Comparison of ENCODE assay signal across 14 cellular contexts in genomic region chr5:150289551-150290390, GRCh38. TPM values are rescaled to one million over a fixed set of nuclear protein-coding genes. Genes with fewer than 3 reads are reported as not detected.
A peak's percentile ranks its signal among the peaks of the same experiment; 100 is the strongest.
DNase-seq lines count a peak whose midpoint lies in the region; ATAC-seq and TF ChIP-seq lines count a peak whose summit lies in the region.
"Had no signal": no experiment of that assay in that cellular context is flagged by ENCODE, and none has a peak within 500 bp of the region (broad histone marks: within the 10 kb centered on the region; RNA-seq: fewer than 3 reads in every experiment).

Gene CAMK2A, minus strand, starts transcription at chr5:150289773. Its CDS starts 148 bp downstream, at chr5:150289625.

- no peaks in the 10 kb centered on the region for H3K9me3 Mint-ChIP-seq in natural killer cell treated with Interleukin-12 subunit alpha and Interleukin-12 subunit beta and Interleukin-15 and Interleukin-18, amount 100 ng/mL, for 72 hours

- H3K27me3 Mint-ChIP-seq in natural killer cell treated with Interleukin-12 subunit alpha and Interleukin-12 subunit beta and Interleukin-15 and Interleukin-18, amount 100 ng/mL, for 72 hours = peaks cover 0 to 3% of the 10 kb centered on the region in 2 donors

- H3K4me1 ChIP-seq in heart left ventricle = peaks cover 0 to under 1% (median 0%) of the 10 kb centered on the region in 12 donors
- no peaks in the 10 kb centered on the region for H3K4me1 ChIP-seq in lower lobe of right lung
- H3K4me1 ChIP-seq in left lung = peaks cover 0 to under 1% of the 10 kb centered on the region in 2 donors
- H3K4me1 ChIP-seq: adrenal gland had no signal

- peaks cover 0 to 6% (median 0%) of the 10 kb centered on the region in 9 donors for H3K27me3 ChIP-seq in heart left ventricle
- peaks cover 8% of the 10 kb centered on the region for H3K27me3 ChIP-seq in lower lobe of right lung (ENCODE audit: low read depth)
- H3K27me3 ChIP-seq in left lung = peaks cover 0 to 23% of the 10 kb centered on the region in 2 donors
- H3K27me3 ChIP-seq: adrenal gland, upper lobe of right lung had no signal

- no peaks in the 10 kb centered on the region for H3K4me1 Mint-ChIP-seq in natural killer cell treated with Interleukin-12 subunit alpha and Interleukin-12 subunit beta and Interleukin-15 and Interleukin-18, amount 100 ng/mL, for 72 hours (ENCODE audit: low read depth in 2 of 2)

- no peak within 1 kb of the TSS for H3K4me3 ChIP-seq in heart left ventricle
- H3K4me3 ChIP-seq in lower lobe of right lung = no peak within 1 kb of the TSS
- no peak within 1 kb of the TSS for H3K4me3 ChIP-seq in left lung
- H3K4me3 ChIP-seq: adrenal gland, PC-9, smooth muscle cell, upper lobe of right lung had no signal

- H3K36me3 ChIP-seq in heart left ventricle (no peaks in the 10 kb centered on the region), lower lobe of right lung (no peaks in the 10 kb centered on the region), left lung (no peaks in the 10 kb centered on the region)
- H3K36me3 ChIP-seq: adrenal gland, upper lobe of right lung had no signal

- WGBS in heart left ventricle, 4 donors = 42 to 56% (median 53%) methylated on average over 13 to 26 of the region's 26 CpGs

- intact Hi-C loops in heart left ventricle (cut with DNase I) (no loop called here), posterior vena cava (cut with DNase I) (no loop called here), lower lobe of right lung (cut with DNase I) (no loop called here), left lung (cut with DNase I) (no loop called here)

- DNase-seq in NCI-H345 (lab: John Stamatoyannopoulos, UW) (peak; percentile 67), NCI-H345 treated with DMSO at 0.1 percent for 48 hours (lab: John Stamatoyannopoulos, UW; ENCODE audit: unreplicated experiment) (no peak), NCI-H748 (lab: John Stamatoyannopoulos, UW; ENCODE audit: unreplicated experiment) (peak; percentile 98), heart left ventricle (no peak), posterior vena cava (ENCODE audit: low spot score) (peak; percentile 76), lower lobe of right lung (no peak), left lung (no peak)
- DNase-seq in natural killer cell treated with Interleukin-12 subunit alpha and Interleukin-12 subunit beta and Interleukin-15 and Interleukin-18, amount 100 ng/mL, for 72 hours (ENCODE audit: low spot score) = no peak
- DNase-seq: PC-9, T-helper 9 cell, upper lobe of right lung had no signal

- H3K9me3 ChIP-seq in heart left ventricle (no peaks in the 10 kb centered on the region), lower lobe of right lung (no peaks in the 10 kb centered on the region), left lung (no peaks in the 10 kb centered on the region)
- H3K9me3 ChIP-seq: adrenal gland, upper lobe of right lung had no signal

- TF ChIP-seq POLR2A in heart left ventricle (IDR thresholded peaks at IDR 0.05) = no peak

- no peak within 1 kb of the TSS for H3K27ac ChIP-seq in heart left ventricle
- H3K27ac ChIP-seq in lower lobe of right lung = no peak within 1 kb of the TSS
- no peak within 1 kb of the TSS for H3K27ac ChIP-seq in left lung
- H3K27ac ChIP-seq: adrenal gland, PC-9, upper lobe of right lung had no signal

- H3K27ac Mint-ChIP-seq in natural killer cell treated with Interleukin-12 subunit alpha and Interleukin-12 subunit beta and Interleukin-15 and Interleukin-18, amount 100 ng/mL, for 72 hours = no peak within 1 kb of the TSS

- TF ChIP-seq CTCF in heart left ventricle (IDR thresholded peaks at IDR 0.05) (no peak), lower lobe of right lung (IDR thresholded peaks at IDR 0.05) (no peak), left lung (IDR thresholded peaks at IDR 0.05) (no peak)

- ATAC-seq in heart left ventricle = no peak
- no peak for ATAC-seq in natural killer cell treated with Interleukin-12 subunit alpha and Interleukin-12 subunit beta and Interleukin-15 and Interleukin-18, amount 100 ng/mL, for 72 hours
- no peak for ATAC-seq in lower lobe of right lung
- ATAC-seq in left lung = no peak
- ATAC-seq: upper lobe of right lung had no signal

- no peaks in the 10 kb centered on the region for H3K36me3 Mint-ChIP-seq in natural killer cell treated with Interleukin-12 subunit alpha and Interleukin-12 subunit beta and Interleukin-15 and Interleukin-18, amount 100 ng/mL, for 72 hours

- H3K4me3 Mint-ChIP-seq in natural killer cell treated with Interleukin-12 subunit alpha and Interleukin-12 subunit beta and Interleukin-15 and Interleukin-18, amount 100 ng/mL, for 72 hours = no peak within 1 kb of the TSS

RNA-seq across cellular contexts. Expression of gene CAMK2A, which starts in this region (rescaled TPM):
- 10 to 100 TPM in 8 of 9 donors, 1 to 10 TPM in 1; 4.8 to 26.0 (median 15.6) TPM for total RNA-seq in heart left ventricle
- polyA plus RNA-seq in heart left ventricle = 10 to 100 TPM in 1 of 2 donors, 1 to 10 TPM in 1; 3.2 to 15.2 TPM
- total RNA-seq in posterior vena cava = under 1 TPM; 0.23 to 0.29 TPM
- not detected for total RNA-seq in natural killer cell treated with Interleukin-12 subunit alpha and Interleukin-12 subunit beta and Interleukin-15 and Interleukin-18, amount 100 ng/mL, for 72 hours
- 1.3 TPM for total RNA-seq in lower lobe of right lung
- 1 to 10 TPM in 1 of 2 donors, under 1 TPM in 1; 0.64 to 1.2 TPM for total RNA-seq in left lung
- total RNA-seq: endothelial cell of umbilical vein had no signal
- polyA plus RNA-seq: endothelial cell of umbilical vein had no signal

Comparison
In these comparisons a context has a peak if more than half of its experiments do, and no peak if none do; other contexts are left out.
1. DNase-seq: peak in NCI-H345 (single experiment) and NCI-H748 (single experiment); none in NCI-H345 treated with DMSO at 0.1 percent for 48 hours (single experiment), heart left ventricle (0 of 5), natural killer cell treated with Interleukin-12 subunit alpha and Interleukin-12 subunit beta and Interleukin-15 and Interleukin-18, amount 100 ng/mL, for 72 hours (single experiment), lower lobe of right lung (single experiment) and left lung (0 of 2).
2. Peak in DNase-seq in posterior vena cava; RNA of the gene not detected or under 1 TPM.